In the genomic region with DNA sequence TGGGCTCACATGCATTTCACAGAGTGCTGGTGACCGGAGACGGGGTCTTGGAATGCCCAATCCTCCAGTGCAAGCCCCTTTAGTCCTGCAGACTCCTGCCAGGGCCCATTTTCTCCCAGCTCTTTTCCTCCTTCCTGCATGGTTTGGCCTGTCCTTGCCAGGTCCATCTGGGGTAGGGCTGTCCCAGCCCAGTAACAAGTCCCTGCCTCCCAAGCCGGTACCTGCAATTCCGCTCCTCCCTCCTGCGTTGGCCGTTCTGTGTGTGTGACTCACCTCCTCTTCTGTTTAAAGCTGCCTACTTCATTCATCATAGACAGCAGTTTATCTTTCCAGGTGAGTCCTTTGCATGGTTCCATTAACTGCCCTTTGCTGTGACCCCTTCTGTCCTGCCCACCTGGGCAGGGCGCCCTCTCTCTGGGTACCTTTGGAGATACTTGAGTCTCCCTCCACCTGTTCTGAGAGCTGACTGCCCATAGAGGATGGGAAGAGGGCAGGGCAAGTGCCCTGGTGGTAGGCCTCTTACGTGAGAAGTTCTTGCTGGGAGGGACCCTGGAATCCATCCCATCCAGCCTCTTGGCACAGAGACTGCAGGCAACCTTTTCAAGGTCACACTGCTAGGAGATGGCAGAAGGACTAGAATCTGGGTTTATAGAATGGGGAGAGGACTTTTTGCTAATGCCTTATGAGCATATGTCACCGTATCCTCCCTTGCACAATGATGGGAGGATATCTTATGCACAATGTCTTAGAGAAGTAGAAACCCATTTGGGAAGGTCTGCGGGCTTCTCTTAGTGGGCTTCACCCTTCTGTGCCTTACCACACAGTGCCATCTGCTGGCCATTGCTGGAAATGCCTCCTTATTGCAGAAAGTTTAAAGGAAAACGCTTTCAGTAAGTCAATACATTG, we compare ENCODE assay signal across 8 cellular contexts. TPM values are rescaled to one million over a fixed set of nuclear protein-coding genes. Genes with fewer than 3 reads are reported as not detected.
DNase-seq lines count a peak whose midpoint lies in the region; ATAC-seq, FAIRE-seq and TF ChIP-seq lines count a peak whose summit lies in the region.

No MANE protein-coding gene starts in this region.

- ATAC-seq in GM21423 (IDR thresholded peaks at IDR 0.05; ENCODE audit: unreplicated experiment), result no peak

- FAIRE-seq in GM12891 (lab: Jason Lieb, UNC) (peak; percentile 91), islet of Langerhans (lab: Jason Lieb, UNC) (peak; percentile 86)

- no peak overlapping the region for H3K27ac ChIP-seq in caudate nucleus (ENCODE audit: low read depth, low read length)

- TF ChIP-seq POLR2A in GM12891 (IDR thresholded peaks at IDR 0.05; ENCODE audit: low read depth, low read length), result no peak

- peak; percentile 74 for DNase-seq in 8988T
- peak; percentile 51 for DNase-seq in GM12891 (ENCODE audit: insufficient read length, low spot score)
- DNase-seq in NCI-H226, result peak; percentile 27
- DNase-seq in activated CD4-positive, CD25-positive, alpha-beta regulatory T cell treated with anti-CD3 and anti-CD28 coated beads, Interleukin-2, amount 50 U/mL, for 16 hours (ENCODE audit: low read depth, low spot score), result peak; percentile 73
- peak in 53 of 61 donors; percentile 5 to 86 (median 49) for DNase-seq in caudate nucleus (lab: John Stamatoyannopoulos, UW)
- peak; percentile 68 to 88 (median 72) for DNase-seq in stimulated activated CD4-positive, alpha-beta T cell treated with anti-CD3 and anti-CD28 coated beads, Interleukin-1b, Interleukin-23, amount 100 ng/mL, for 24 hours (ENCODE audit: low read depth in 4 of 4, low spot score in 1 of 4)

TF ChIP-seq in GM12891, 5 proteins besides CTCF, POLR2A, EP300 and RAD21:
- TF ChIP-seq POLR2AphosphoS5 (IDR thresholded peaks at IDR 0.05; ENCODE audit: low read depth, low read length) (no peak), POU2F2 (IDR thresholded peaks at IDR 0.05; ENCODE audit: low read depth, low read length) (no peak), SPI1 (IDR thresholded peaks at IDR 0.05; ENCODE audit: low read depth, low read length) (no peak), TAF1 (IDR thresholded peaks at IDR 0.05; ENCODE audit: low read depth, low read length) (no peak), PAX5 (IDR thresholded peaks at IDR 0.05; ENCODE audit: insufficient read depth, low read length, severe bottlenecking) (no peak)

RNA-seq across cellular contexts. Expression of a gene that starts 29.7 kb away (rescaled TPM):
- 380 TPM for polyA plus RNA-seq in GM12891 (2012; ENCODE audit: low read depth, missing spikeins)
